Comparison of ENCODE assay signal across 8 cellular contexts in genomic region chr15:89087066-89087829, GRCh38. TPM values are rescaled to one million over a fixed set of nuclear protein-coding genes. Genes with fewer than 3 reads are reported as not detected.
DNase-seq lines count a peak whose midpoint lies in the region; ATAC-seq and TF ChIP-seq lines count a peak whose summit lies in the region.

No MANE protein-coding gene starts in this region.

- H4K20me1 ChIP-seq in Karpas-422 (ENCODE audit: insufficient read depth, low read depth, low read length), result no peaks in the 10 kb centered on the region

- no peak for TF ChIP-seq CTCF in 22Rv1 (IDR thresholded peaks at IDR 0.05)

- no peaks in the 10 kb centered on the region for H3K27me3 ChIP-seq in Karpas-422 (ENCODE audit: low read length)
- H3K27me3 ChIP-seq in effector memory CD4-positive, alpha-beta T cell (replicated peaks; ENCODE audit: control insufficient read depth, insufficient read depth, low read length, poor library complexity, severe bottlenecking), result no peaks in the 10 kb centered on the region
- no peaks in the 10 kb centered on the region for H3K27me3 ChIP-seq in muscle layer of duodenum (ENCODE audit: low read depth, low read length)

- H3K79me2 ChIP-seq in Karpas-422 (ENCODE audit: low read length), result peaks cover 31% of the 10 kb centered on the region

- H3K36me3 ChIP-seq in Karpas-422 (ENCODE audit: insufficient read depth, low read length) (no peaks in the 10 kb centered on the region), muscle layer of duodenum (ENCODE audit: control insufficient read depth in 1 of 2, insufficient read depth in 2 of 2, low read length in 2 of 2) (no peaks in the 10 kb centered on the region)
- no peaks in the 10 kb centered on the region for H3K36me3 ChIP-seq in effector memory CD4-positive, alpha-beta T cell (ENCODE audit: control insufficient read depth, insufficient read depth, low read length)

- peak overlapping the region; percentile 71 for H3K9ac ChIP-seq in Karpas-422 (ENCODE audit: low read length)

- ATAC-seq in HG02885 (IDR thresholded peaks at IDR 0.05; ENCODE audit: poor library complexity, unreplicated experiment), result no peak

- H2AFZ ChIP-seq in Karpas-422 (ENCODE audit: low read length), result peak overlapping the region; percentile 38; the same call in 1 of the 2 replicates

- H3K9me2 ChIP-seq in Karpas-422 (replicated peaks; ENCODE audit: insufficient read depth, low read length), result no peaks in the 10 kb centered on the region

- H3K4me3 ChIP-seq in Karpas-422 (ENCODE audit: low read length) (peak overlapping the region; percentile 63), muscle layer of duodenum (ENCODE audit: low read depth in 1 of 2, low read length in 2 of 2) (peak overlapping the region; percentile 48 to 86)
- H3K4me3 ChIP-seq in effector memory CD4-positive, alpha-beta T cell (ENCODE audit: insufficient read depth, low read depth, low read length, poor library complexity, severe bottlenecking), result peak overlapping the region; percentile 95

- H3K27ac ChIP-seq in 22Rv1 (peak overlapping the region; percentile 43), Karpas-422 (ENCODE audit: low read length) (no peak overlapping the region), muscle layer of duodenum (ENCODE audit: low read length) (peak overlapping the region; percentile 89)
- H3K27ac ChIP-seq in effector memory CD4-positive, alpha-beta T cell (ENCODE audit: insufficient read depth, low read length, poor library complexity, severe bottlenecking), result peak overlapping the region; percentile 58

- H3K4me2 ChIP-seq in Karpas-422 (ENCODE audit: low read depth, low read length, poor library complexity, severe bottlenecking), result peak overlapping the region; percentile 87

- DNase-seq in Karpas-422, result no peak
- DNase-seq in effector memory CD4-positive, alpha-beta T cell, result no peak
- DNase-seq in SIG-M5 treated with dmso at 0.1 percent for 504 hours (lab: John Stamatoyannopoulos, UW; ENCODE audit: unreplicated experiment), result no peak
- DNase-seq in NCI-H128 (lab: John Stamatoyannopoulos, UW; ENCODE audit: unreplicated experiment), result no peak
- no peak for DNase-seq in NCI-H748 treated with DMSO at 0.1 percent for 48 hours (lab: John Stamatoyannopoulos, UW)

- H3K9me3 ChIP-seq in Karpas-422 (ENCODE audit: low read length) (no peaks in the 10 kb centered on the region), muscle layer of duodenum (ENCODE audit: control insufficient read depth in 1 of 2, low read length in 2 of 2) (no peaks in the 10 kb centered on the region)
- no peaks in the 10 kb centered on the region for H3K9me3 ChIP-seq in effector memory CD4-positive, alpha-beta T cell (ENCODE audit: control insufficient read depth, low read length)

- H3K4me1 ChIP-seq in Karpas-422 (ENCODE audit: low read length) (peaks cover 41% of the 10 kb centered on the region), muscle layer of duodenum (ENCODE audit: control insufficient read depth in 1 of 2, insufficient read depth in 2 of 2, low read length in 2 of 2) (peaks cover 16 to 19% of the 10 kb centered on the region in 2 donors)
- H3K4me1 ChIP-seq in effector memory CD4-positive, alpha-beta T cell (ENCODE audit: control insufficient read depth, insufficient read depth, low read length, poor library complexity, severe bottlenecking), result peaks cover 33% of the 10 kb centered on the region

RNA-seq across cellular contexts. Expression of gene ABHD2, which starts 1.0 kb away (rescaled TPM):
- 28.3 and 43.6 TPM in 2 replicates for total RNA-seq in Karpas-422 (2014; rRNA removed; shearing (Covaris generic); ENCODE audit: low replicate concordance)
